ENCODE assay signal across 4 cellular contexts in genomic region chr12:102880783-102881182, GRCh38. TPM values are rescaled to one million over a fixed set of nuclear protein-coding genes. Genes with fewer than 3 reads are reported as not detected.
"Had no signal": no experiment of that assay in that cellular context is flagged by ENCODE, and none has a peak within 500 bp of the region (broad histone marks: within the 10 kb centered on the region; RNA-seq: fewer than 3 reads in every experiment).

No MANE protein-coding gene starts in this region.

- ATAC-seq: GM12878 had no signal

- DNase-seq: GDM1, GF-D8 had no signal

- H3K4me3 ChIP-seq: GM12878 had no signal

RNA-seq across cellular contexts. Expression of gene PAH, which starts 36.3 kb away (rescaled TPM):
- total RNA-seq: G401 had no signal
